In genomic region chr4:6349896-6350295, GRCh38 we compare ENCODE assay signal across 22 cellular contexts.
A peak's percentile ranks its signal among the peaks of the same experiment; 100 is the strongest.
DNase-seq lines count a peak whose midpoint lies in the region; ATAC-seq, FAIRE-seq and TF ChIP-seq lines count a peak whose summit lies in the region.
"Had no signal": no experiment of that assay in that cellular context is flagged by ENCODE, and none has a peak within 500 bp of the region (broad histone marks: within the 10 kb centered on the region; RNA-seq: fewer than 3 reads in every experiment).

No MANE protein-coding gene starts in this region.

- H2AFZ ChIP-seq in astrocyte (ENCODE audit: low read depth, low read length) (no peak overlapping the region), osteoblast (ENCODE audit: low read length) (no peak overlapping the region)
- H2AFZ ChIP-seq: GM23248 had no signal

- peaks cover 15% of the 10 kb centered on the region for H3K9me3 ChIP-seq in BLaER1
- no peaks in the 10 kb centered on the region for H3K9me3 ChIP-seq in astrocyte (ENCODE audit: insufficient read depth, low read depth, low read length)
- H3K9me3 ChIP-seq in osteoblast (ENCODE audit: low read depth, low read length), result no peaks in the 10 kb centered on the region
- no peaks in the 10 kb centered on the region for H3K9me3 ChIP-seq in effector memory CD4-positive, alpha-beta T cell (ENCODE audit: control insufficient read depth, low read length)
- H3K9me3 ChIP-seq: SJSA1 had no signal

- no peak overlapping the region for H3K27ac Mint-ChIP-seq in astrocyte (ENCODE audit: unreplicated experiment)
- H3K27ac Mint-ChIP-seq: CD4-positive, CD25-positive, alpha-beta regulatory T cell; IgD-negative memory B cell had no signal

- DNase-seq in H4 (ENCODE audit: low spot score) (peak; percentile 32), astrocyte (ENCODE audit: low read depth) (peak; percentile 37), osteoblast (ENCODE audit: insufficient read length, low spot score, missing footprints) (peak; percentile 86)
- no peak for DNase-seq in effector memory CD4-positive, alpha-beta T cell
- no peak for DNase-seq in stimulated activated CD8-positive, alpha-beta memory T cell treated with anti-CD3 and anti-CD28 coated beads, Interleukin-4, amount 100 ng/mL, for 48 hours
- DNase-seq: ACHN; AML-193; Calu3; CD4-positive, CD25-positive, alpha-beta regulatory T cell; DMS79; GM23248; Kasumi-1; NCI-H1105 treated with DMSO at 0.1 percent for 48 hours; NCI-H1930; NCI-H2171; NCI-H446 had no signal

- H3K9ac ChIP-seq in BLaER1 (no peak overlapping the region), astrocyte (ENCODE audit: low read length) (no peak overlapping the region)
- H3K9ac ChIP-seq: GM23248 had no signal

- peaks cover 11% of the 10 kb centered on the region for H3K9me3 Mint-ChIP-seq in astrocyte (ENCODE audit: unreplicated experiment)
- H3K9me3 Mint-ChIP-seq: IgD-negative memory B cell had no signal

- H3K27me3 Mint-ChIP-seq in astrocyte (ENCODE audit: low read depth, unreplicated experiment), result peaks cover 44% of the 10 kb centered on the region

- no peak overlapping the region for H3K4me3 Mint-ChIP-seq in astrocyte (ENCODE audit: unreplicated experiment)
- H3K4me3 Mint-ChIP-seq: CD4-positive, CD25-positive, alpha-beta regulatory T cell; IgD-negative memory B cell had no signal

- no peak for TF ChIP-seq CTCF in astrocyte (IDR thresholded peaks at IDR 0.05; ENCODE audit: insufficient read depth, low read depth, low read length)
- TF ChIP-seq CTCF in osteoblast (IDR thresholded peaks at IDR 0.05; ENCODE audit: extremely low read depth, low read depth, low read length), result no peak

- FAIRE-seq in astrocyte (lab: Jason Lieb, UNC), result no peak
- FAIRE-seq: G401.6, GM18507 had no signal

- H3K4me2 ChIP-seq in BLaER1, result peak overlapping the region; percentile 79
- no peak overlapping the region for H3K4me2 ChIP-seq in astrocyte (ENCODE audit: low read length)
- peak overlapping the region; percentile 16 for H3K4me2 ChIP-seq in osteoblast (ENCODE audit: insufficient read depth, low read length)

- peak overlapping the region; percentile 48 for H3K27ac ChIP-seq in BLaER1
- H3K27ac ChIP-seq in astrocyte (ENCODE audit: low read depth, low read length), result no peak overlapping the region
- H3K27ac ChIP-seq in osteoblast (ENCODE audit: low read depth, low read length), result no peak overlapping the region
- H3K27ac ChIP-seq in effector memory CD4-positive, alpha-beta T cell (ENCODE audit: insufficient read depth, low read length, poor library complexity, severe bottlenecking), result no peak overlapping the region
- H3K27ac ChIP-seq: GM23248, SJSA1 had no signal

- H3K4me1 ChIP-seq in BLaER1 (peaks cover 76% of the 10 kb centered on the region), astrocyte (ENCODE audit: insufficient read depth, low read length) (no peaks in the 10 kb centered on the region), osteoblast (ENCODE audit: insufficient read depth, low read length) (no peaks in the 10 kb centered on the region)
- H3K4me1 ChIP-seq in effector memory CD4-positive, alpha-beta T cell (ENCODE audit: control insufficient read depth, insufficient read depth, low read length, poor library complexity, severe bottlenecking), result no peaks in the 10 kb centered on the region
- H3K4me1 ChIP-seq: SJSA1 had no signal

- H3K36me3 Mint-ChIP-seq in astrocyte (ENCODE audit: low read depth, unreplicated experiment), result peaks cover 3% of the 10 kb centered on the region
- H3K36me3 Mint-ChIP-seq: CD4-positive, CD25-positive, alpha-beta regulatory T cell; IgD-negative memory B cell had no signal

- no peaks in the 10 kb centered on the region for H3K79me2 ChIP-seq in astrocyte (ENCODE audit: insufficient read depth, low read length)
- no peaks in the 10 kb centered on the region for H3K79me2 ChIP-seq in osteoblast (ENCODE audit: insufficient read depth, low read length)

- H3K4me3 ChIP-seq in BLaER1 (no peak overlapping the region), astrocyte (ENCODE audit: insufficient read depth, low read depth, low read length) (no peak overlapping the region), osteoblast (ENCODE audit: insufficient read depth, low read length) (no peak overlapping the region)
- H3K4me3 ChIP-seq in effector memory CD4-positive, alpha-beta T cell (ENCODE audit: insufficient read depth, low read depth, low read length, poor library complexity, severe bottlenecking), result no peak overlapping the region
- H3K4me3 ChIP-seq: GM23248, SJSA1 had no signal

- no peaks in the 10 kb centered on the region for H4K20me1 ChIP-seq in BLaER1
- H4K20me1 ChIP-seq in astrocyte (ENCODE audit: insufficient read depth, low read length), result no peaks in the 10 kb centered on the region
- H4K20me1 ChIP-seq in osteoblast (ENCODE audit: insufficient read depth, low read length), result no peaks in the 10 kb centered on the region

- peaks cover 3% of the 10 kb centered on the region for H3K4me1 Mint-ChIP-seq in astrocyte (ENCODE audit: low read depth, unreplicated experiment)
- H3K4me1 Mint-ChIP-seq: CD4-positive, CD25-positive, alpha-beta regulatory T cell; IgD-negative memory B cell had no signal

- no peaks in the 10 kb centered on the region for H3K36me3 ChIP-seq in BLaER1
- no peaks in the 10 kb centered on the region for H3K36me3 ChIP-seq in astrocyte (ENCODE audit: insufficient read depth, low read length)
- H3K36me3 ChIP-seq in osteoblast (ENCODE audit: insufficient read depth, low read length), result no peaks in the 10 kb centered on the region
- no peaks in the 10 kb centered on the region for H3K36me3 ChIP-seq in effector memory CD4-positive, alpha-beta T cell (ENCODE audit: control insufficient read depth, insufficient read depth, low read length)
- H3K36me3 ChIP-seq: SJSA1 had no signal

- H3K27me3 ChIP-seq in BLaER1, result no peaks in the 10 kb centered on the region
- H3K27me3 ChIP-seq in astrocyte (ENCODE audit: insufficient read depth, low read length), result no peaks in the 10 kb centered on the region
- H3K27me3 ChIP-seq in osteoblast (ENCODE audit: insufficient read depth, low read length), result peaks cover 7% of the 10 kb centered on the region
- H3K27me3 ChIP-seq in effector memory CD4-positive, alpha-beta T cell (replicated peaks; ENCODE audit: control insufficient read depth, insufficient read depth, low read length, poor library complexity, severe bottlenecking), result peaks cover 2% of the 10 kb centered on the region
- H3K27me3 ChIP-seq: SJSA1 had no signal

- ATAC-seq in HG03097 (IDR thresholded peaks at IDR 0.05; ENCODE audit: low FRiP score, unreplicated experiment), result no peak

Comparison
In these comparisons a context has a peak if more than half of its experiments do, and no peak if none do; other contexts are left out.
1. DNase-seq: peak in H4 (single experiment), astrocyte (single experiment) and osteoblast (single experiment); none in effector memory CD4-positive, alpha-beta T cell (0 of 3) and stimulated activated CD8-positive, alpha-beta memory T cell treated with anti-CD3 and anti-CD28 coated beads, Interleukin-4, amount 100 ng/mL, for 48 hours (single experiment).